Comparison of ENCODE assay signal across 8 cellular contexts in the genomic region with DNA sequence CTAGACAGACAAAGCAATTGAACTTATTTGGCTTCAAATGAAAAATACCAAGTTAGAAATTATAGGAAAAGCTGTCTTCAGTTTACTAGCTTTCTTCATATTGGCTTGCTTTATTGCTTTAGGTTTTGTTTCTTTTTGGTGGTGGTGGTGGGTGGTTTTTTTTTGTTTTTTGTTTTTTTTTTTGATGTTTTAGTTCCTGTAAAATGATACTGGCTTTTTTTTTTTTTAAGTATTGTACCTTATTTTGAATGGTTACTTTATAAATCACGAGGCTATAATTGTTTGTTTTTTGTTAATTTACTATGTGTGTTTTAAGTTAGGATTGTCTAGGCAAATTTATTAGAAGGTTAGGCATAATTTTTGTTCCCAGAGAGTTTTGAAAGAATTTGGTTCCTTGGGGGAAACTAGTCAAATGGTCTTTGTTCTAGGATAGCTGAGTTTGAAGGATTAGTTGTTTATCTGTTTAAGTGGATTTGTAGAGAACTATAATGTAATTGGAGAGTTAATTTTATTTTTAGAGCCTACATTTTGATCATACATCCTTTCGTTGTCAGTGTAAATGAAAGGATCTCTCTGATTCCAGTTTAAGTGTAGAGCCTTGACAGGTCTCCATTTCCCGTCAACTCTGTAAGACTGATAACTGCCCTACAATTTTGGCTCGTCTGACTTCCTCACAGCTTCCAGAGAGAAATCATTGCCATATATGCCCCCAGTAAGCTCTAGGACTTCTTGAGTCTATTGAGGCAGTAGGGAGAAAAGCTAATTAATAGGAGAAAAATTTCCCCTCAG. TPM values are rescaled to one million over a fixed set of nuclear protein-coding genes. Genes with fewer than 3 reads are reported as not detected.
DNase-seq lines count a peak whose midpoint lies in the region; ATAC-seq, FAIRE-seq and TF ChIP-seq lines count a peak whose summit lies in the region.

No MANE protein-coding gene starts in this region.

- peaks cover 2% of the 10 kb centered on the region for H3K9me1 ChIP-seq in IMR-90 (ENCODE audit: insufficient read depth, low read length)

- peaks cover 59% of the 10 kb centered on the region for H4K20me1 ChIP-seq in IMR-90 (ENCODE audit: insufficient read depth, low read length)
- H4K20me1 ChIP-seq in GM12878 (ENCODE audit: control insufficient read depth, insufficient read depth) = peaks cover 3% of the 10 kb centered on the region; the same call in 1 of the 2 replicates

- H4K91ac ChIP-seq in IMR-90 (ENCODE audit: insufficient read depth, low read depth, low read length) = no peak overlapping the region

- H2AK5ac ChIP-seq in IMR-90 (ENCODE audit: low read depth, low read length) = no peak overlapping the region

- H3K4me2 ChIP-seq in IMR-90 (ENCODE audit: low read depth, low read length) (peak overlapping the region; percentile 90), GM12878 (ENCODE audit: control insufficient read depth, insufficient read depth) (peak overlapping the region; percentile 76)

- H3K56ac ChIP-seq in IMR-90 (ENCODE audit: extremely low read depth, insufficient read depth, low read length) = peak overlapping the region; percentile 80

- TF ChIP-seq RAD21 in IMR-90 (IDR thresholded peaks at IDR 0.05; ENCODE audit: low read length) (no peak), GM12878 (IDR thresholded peaks at IDR 0.05; ENCODE audit: insufficient read depth, low read depth, low read length) (no peak)

- dilution Hi-C loops in IMR-90 (cut with HindIII; ENCODE audit: low sequenced_read_pairs, unreplicated experiment) = no loop called here

- H2BK120ac ChIP-seq in IMR-90 (ENCODE audit: low read depth, low read length) = peak overlapping the region; percentile 47; the same call in 1 of the 2 replicates

- POLR2A ChIA-PET in AG04449 (lab: Yijun Ruan, JAX) (interaction anchor here (1.2 to 6.8 kb wide), 2 partner anchors 35 to 45 kb away, joined by 3 to 56 read pairs; no protein-coding TSS in a partner anchor), IMR-90 (lab: Charles Lee; ENCODE audit: unreplicated experiment) (no interaction called here), GM12878 (lab: Charles Lee) (interaction anchor here (0.7 to 5.7 kb wide), 10 partner anchors 8 to 279 kb away, joined by 3 to 78 read pairs (median 6); no protein-coding TSS in a partner anchor)

- intact Hi-C loops in IMR-90 (cut with micrococcal nuclease) (loop anchor here (5.0 kb wide), 1 partner anchor 40 kb away; no protein-coding TSS in a partner anchor), GM12878 (cut with micrococcal nuclease; ENCODE audit: unreplicated experiment) (loop anchor here (10.0 kb wide), 1 partner anchor 1267 kb away; the partner anchor contains the start of gene NAMPT)

- H4K5ac ChIP-seq in IMR-90 (ENCODE audit: low read depth, low read length) = no peak overlapping the region

- H3K23ac ChIP-seq in IMR-90 (ENCODE audit: low read depth, low read length) = peak overlapping the region; percentile 79

- peaks cover 0 to 23% of the 10 kb centered on the region in 2 experiments; a peak in 2 of 4 replicates for H3K79me1 ChIP-seq in IMR-90 (ENCODE audit: low read depth in 1 of 2, low read length in 2 of 2)

- H3K4me1 ChIP-seq in IMR-90 (ENCODE audit: control insufficient read depth, insufficient read depth, low read length) (peaks cover 4% of the 10 kb centered on the region; the same call in 1 of the 2 replicates), GM12878 (ENCODE audit: control insufficient read depth, insufficient read depth, low read length) (peaks cover 10% of the 10 kb centered on the region), mononuclear cell (ENCODE audit: insufficient read depth, low read length) (peaks cover 41% of the 10 kb centered on the region)

- peaks cover 97% of the 10 kb centered on the region for H3K79me2 ChIP-seq in GM12878 (ENCODE audit: control insufficient read depth, insufficient read depth, low read length)

- H2BK20ac ChIP-seq in IMR-90 (ENCODE audit: low read depth, low read length) = no peak overlapping the region

- H3K36me3 ChIP-seq in IMR-90 (ENCODE audit: control insufficient read depth, insufficient read depth, low read length) = no peaks in the 10 kb centered on the region
- no peaks in the 10 kb centered on the region for H3K36me3 ChIP-seq in GM12878 (ENCODE audit: control insufficient read depth in 2 of 2, insufficient read depth in 2 of 2, low read length in 1 of 2)

- no peak for ATAC-seq in IMR-90 (ENCODE audit: low read depth)
- no peak for ATAC-seq in GM12878
- no peak for ATAC-seq in GM19035 (IDR thresholded peaks at IDR 0.05; ENCODE audit: unreplicated experiment)
- ATAC-seq in HG03280 (IDR thresholded peaks at IDR 0.05; ENCODE audit: unreplicated experiment) = no peak
- no peak for ATAC-seq in GM21529 (IDR thresholded peaks at IDR 0.05; ENCODE audit: unreplicated experiment)

- DNase-seq in AG04449 (ENCODE audit: low read depth, low spot score) = no peak
- DNase-seq in IMR-90 = no peak
- DNase-seq in GM12878 (ENCODE audit: low read depth, low spot score) = no peak
- DNase-seq in activated CD4-positive, alpha-beta T cell treated with anti-CD3 and anti-CD28 coated beads, Interleukin-2, amount 50 U/mL, for 1 hour = no peak

- H2AK9ac ChIP-seq in IMR-90 (replicated peaks; ENCODE audit: low read depth, low read length, poor library complexity) = no peak overlapping the region

- H2BK5ac ChIP-seq in IMR-90 (ENCODE audit: low read depth, low read length, poor library complexity, severe bottlenecking) = peak overlapping the region; percentile 77

- no peak for TF ChIP-seq EP300 in GM12878 (IDR thresholded peaks at IDR 0.05; ENCODE audit: borderline replicate concordance in 1 of 2, control insufficient read depth in 1 of 2, low read depth in 2 of 2, low read length in 2 of 2)

- H2BK15ac ChIP-seq in IMR-90 (ENCODE audit: low read depth, low read length) = 0 out of 3 replicates have a peak overlapping the region, but pooled peaks have one; percentile 11

- H2AFZ ChIP-seq in IMR-90 (replicated peaks; ENCODE audit: low read length, poor library complexity) = no peak overlapping the region
- no peak overlapping the region for H2AFZ ChIP-seq in GM12878 (ENCODE audit: control insufficient read depth, low read depth, low read length)

- SMC1A ChIA-PET in GM12878 (lab: Charles Lee; ENCODE audit: uncharacterized antibody, unreplicated experiment) = interaction anchor here (0.7 to 5.7 kb wide), 18 partner anchors 8 to 136 kb away, joined by 3 to 87 read pairs (median 6); no protein-coding TSS in a partner anchor

- H3K27me3 ChIP-seq in IMR-90 (ENCODE audit: control insufficient read depth, insufficient read depth, low read length) (no peaks in the 10 kb centered on the region), GM12878 (replicated peaks in 1 of 2; ENCODE audit: control insufficient read depth in 2 of 2, insufficient read depth in 2 of 2, low read length in 1 of 2) (no peaks in the 10 kb centered on the region), mononuclear cell (ENCODE audit: insufficient read depth, low read length) (no peaks in the 10 kb centered on the region)

- H3K4me3 ChIP-seq in AG04449 (ENCODE audit: low read depth, low read length) = peak overlapping the region; percentile 97
- H3K4me3 ChIP-seq in IMR-90 (ENCODE audit: insufficient read depth, low read depth, low read length) = peak overlapping the region; percentile 92; the same call in 1 of the 2 replicates
- H3K4me3 ChIP-seq in GM12878 = peak overlapping the region; percentile 100
- H3K4me3 ChIP-seq in mononuclear cell (ENCODE audit: low read length) = peak overlapping the region; percentile 99

- peak overlapping the region; percentile 69; the same call in 1 of the 2 replicates for H3K4ac ChIP-seq in IMR-90 (ENCODE audit: low read depth, low read length)

- CTCF ChIA-PET in AG04449 (lab: Yijun Ruan, JAX) = interaction anchor here (0.6 to 2.4 kb wide), 4 partner anchors 36 to 95 kb away, joined by 3 to 13 read pairs (median 3); no protein-coding TSS in a partner anchor
- CTCF ChIA-PET in IMR-90 (lab: Yijun Ruan, JAX) = interaction anchor here (1.0 kb wide), 2 partner anchors 11 to 22 kb away, joined by 3 read pairs; no protein-coding TSS in a partner anchor
- CTCF ChIA-PET in GM12878 (lab: Yijun Ruan, JAX) = interaction anchor here (0.9 to 5.8 kb wide), 8 partner anchors 8 to 360 kb away, joined by 3 to 66 read pairs (median 4); no protein-coding TSS in a partner anchor

- TF ChIP-seq CTCF in AG04449 (IDR thresholded peaks at IDR 0.05; ENCODE audit: insufficient read depth, low read length, missing control alignments) (no peak), IMR-90 (conservative IDR thresholded peaks at IDR 0.05; ENCODE audit: low read depth, low read length) (no peak), GM12878 (IDR thresholded peaks at IDR 0.05 in 2 of 3, conservative IDR thresholded peaks at IDR 0.05 in 1 of 3; ENCODE audit: control insufficient read depth in 2 of 3, extremely low read depth in 1 of 3, insufficient read depth in 1 of 3, low read depth in 3 of 3, low read length in 3 of 3) (no peak)

- no peak for TF ChIP-seq POLR2A in IMR-90 (IDR thresholded peaks at IDR 0.05; ENCODE audit: low read depth, low read length)
- no peak for TF ChIP-seq POLR2A in GM12878 (IDR thresholded peaks at IDR 0.05; ENCODE audit: low read depth, low read length)

- BruUV-seq in IMR-90 (replicated peaks; lab: Mats Ljungman, UMichigan) (no TSS peak), GM12878 (replicated peaks; lab: Mats Ljungman, UMichigan) (no TSS peak)

- H3K9me3 ChIP-seq in IMR-90 (ENCODE audit: control insufficient read depth, insufficient read depth, low read length) = no peaks in the 10 kb centered on the region
- H3K9me3 ChIP-seq in GM12878 (replicated peaks; ENCODE audit: control insufficient read depth, insufficient read depth, low read length) = no peaks in the 10 kb centered on the region
- no peaks in the 10 kb centered on the region for H3K9me3 ChIP-seq in mononuclear cell (ENCODE audit: low read depth, low read length)

- in situ Hi-C loops in IMR-90 (cut with MboI; ENCODE audit: low sequenced_read_pairs) = no loop called here
- in situ Hi-C loops in GM12878 (cut with MboI) = loop anchor here (25.0 kb wide), 1 partner anchor 1270 kb away; the partner anchor contains the start of gene NAMPT

- no CpG with 5 or more reads among the region's 4 CpGs for WGBS in IMR-90 (ENCODE audit: extremely low coverage in 2 of 2, insufficient read length in 1 of 2), 2 experiments
- 0% methylated on average over 4 of the region's 4 CpGs for WGBS in GM12878 (ENCODE audit: insufficient coverage, insufficient replicate concordance, low lambda C conversion rate, missing lambda C conversion rate)

- H3K18ac ChIP-seq in IMR-90 (ENCODE audit: low read depth, low read length) = peak overlapping the region; percentile 40; the same call in 1 of the 2 replicates

- no peak for FAIRE-seq in GM12878 (lab: Jason Lieb, UNC)

- peak overlapping the region; percentile 88 for H3K14ac ChIP-seq in IMR-90 (replicated peaks; ENCODE audit: low read depth, low read length)

- no peak overlapping the region for H3K27ac ChIP-seq in IMR-90 (ENCODE audit: insufficient read depth, low read length)
- H3K27ac ChIP-seq in GM12878 (ENCODE audit: control insufficient read depth, insufficient read depth) = peak overlapping the region; percentile 100

- RAD21 ChIA-PET in GM12878 (lab: Charles Lee; ENCODE audit: unreplicated experiment) = interaction anchor here (0.8 to 4.4 kb wide), 11 partner anchors 7 to 134 kb away, joined by 3 to 81 read pairs (median 5); no protein-coding TSS in a partner anchor

- H3K9ac ChIP-seq in IMR-90 (ENCODE audit: low read depth, low read length) = peak overlapping the region; percentile 68; the same call in 1 of the 2 replicates
- peak overlapping the region; percentile 100 for H3K9ac ChIP-seq in GM12878 (ENCODE audit: control insufficient read depth, insufficient read depth, low read length)

- H4K8ac ChIP-seq in IMR-90 (ENCODE audit: low read depth in 2 of 2, low read length in 2 of 2) = 0 out of 4 replicates have a peak overlapping the region, but pooled peaks of 1 of the 2 experiments have one; percentile 54

RNA-seq across cellular contexts. Expression of gene KMT2E, which starts 3.5 kb away (rescaled TPM):
- 79.2 and 83.3 TPM in 2 replicates for total RNA-seq in IMR-90 (2012; rRNA removed)
- 12.9 and 16.8 TPM in 2 replicates for polyA plus RNA-seq in IMR-90 (2012; rRNA removed)
- 5.3 and 7.7 TPM in 2 replicates for polyA plus RNA-seq in IMR-90 (2012; cell fraction: cytosol; rRNA removed)
- polyA plus RNA-seq in IMR-90 (2012; cell fraction: nucleus; rRNA removed; ENCODE audit: low replicate concordance) = 7.4 and 30.8 TPM in 2 replicates
- total RNA-seq in GM12878 (2013; cell fraction: nucleolus; rRNA removed) = 543 and 556 TPM in 2 replicates
- total RNA-seq in GM12878 (2014; rRNA removed) = 34.1 and 39.9 TPM in 2 replicates
- total RNA-seq in GM12878 (2014; rRNA removed; fragmentation: Illumina TruSeq; extraction: Trizol) = 34.4 and 36.9 TPM in 2 replicates
- total RNA-seq in GM12878 (2021) = 48.1 and 52.7 TPM in 2 replicates
- 31.8 TPM for polyA plus RNA-seq in GM12878 (2011; ENCODE audit: low read depth)
- polyA plus RNA-seq in GM12878 (2011; rRNA removed) = 15.1 and 15.6 TPM in 2 replicates
- polyA plus RNA-seq in GM12878 (2011; cell fraction: cytosol; rRNA removed) = 12.7 and 30.2 TPM in 2 replicates
- 59.7 and 78.0 TPM in 2 replicates for polyA plus RNA-seq in GM12878 (2011; cell fraction: nucleus; rRNA removed)
- polyA plus RNA-seq in GM12878 (2012) = 37.8 and 37.9 TPM in 2 replicates
- 34.1 and 48.6 TPM in 2 replicates for polyA plus RNA-seq in GM12878 (2014; fragmentation: Illumina TruSeq; extraction: Trizol)
- polyA plus RNA-seq in GM12878 (2014; fragmentation: Nextera tagmentation; extraction: Ambion mirVana) = 10 to 100 TPM; 13.2 to 16.0 TPM
- 15.5 and 18.7 TPM in 2 replicates for polyA plus RNA-seq in GM12878 (2014; rRNA removed)
- 10 to 100 TPM; 66.2 to 68.1 TPM for polyA plus RNA-seq in GM12878 (2016; fragmentation: Nextera tagmentation; extraction: Ambion mirVana)
- polyA minus RNA-seq in GM12878 (2011; rRNA and poly(A)+ RNA removed) = 97.8 and 117 TPM in 2 replicates
- 26.5 and 28.8 TPM in 2 replicates for polyA minus RNA-seq in GM12878 (2011; cell fraction: cytosol; rRNA and poly(A)+ RNA removed)
- 140 and 180 TPM in 2 replicates for polyA minus RNA-seq in GM12878 (2011; cell fraction: nucleus; rRNA and poly(A)+ RNA removed)
- total RNA-seq in mononuclear cell = 497 TPM
